Comparison of ENCODE assay signal across 1 cellular context in the genomic region with DNA sequence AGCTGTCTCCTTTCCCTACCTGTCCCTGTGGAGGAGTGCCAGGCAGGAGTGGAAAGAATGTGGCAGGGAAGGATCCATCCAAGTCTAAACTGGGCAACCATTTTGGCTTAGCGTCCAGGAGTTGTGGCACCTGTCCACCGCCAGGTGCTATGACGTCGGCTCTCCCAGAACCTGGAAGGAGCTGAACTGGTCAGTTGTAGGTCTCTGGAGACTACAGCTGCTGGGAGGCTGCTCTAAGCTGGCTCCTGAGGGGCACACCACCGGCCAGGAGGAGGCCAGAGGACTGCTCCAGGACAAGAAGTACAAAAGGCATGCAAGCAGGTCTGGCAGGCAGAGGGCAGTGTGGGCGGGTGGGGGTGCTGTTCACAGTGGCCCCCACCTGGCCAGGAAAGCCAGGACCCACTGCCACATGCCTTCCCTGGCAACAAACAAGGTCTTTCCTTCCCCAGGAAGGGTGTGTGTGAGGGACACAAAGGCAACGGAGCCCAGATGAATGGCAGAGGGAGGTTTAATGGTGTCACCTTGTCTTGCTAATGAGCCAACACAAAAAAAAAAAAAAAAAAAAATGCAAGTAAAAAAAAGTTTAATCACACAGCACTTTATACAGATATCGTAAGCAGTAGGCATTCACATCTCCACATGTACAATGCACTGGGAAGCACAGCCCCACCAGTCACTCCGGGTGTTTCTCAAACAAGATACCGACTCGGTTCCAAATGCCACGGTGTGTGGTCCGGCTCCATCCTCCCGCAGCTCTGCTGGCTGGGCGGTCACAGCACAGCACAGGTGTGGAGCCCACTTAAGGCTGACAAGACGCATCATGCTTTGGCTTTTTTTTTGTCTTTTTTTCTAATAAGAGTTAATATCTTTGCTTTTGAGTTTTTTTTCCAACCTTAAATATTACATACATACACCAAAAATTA.
TF ChIP-seq lines count a peak whose summit lies in the region.

No MANE protein-coding gene starts in this region.

TF ChIP-seq in GM23338, 12 proteins besides CTCF, POLR2A, EP300 and RAD21 (continued from another document):
- TF ChIP-seq, protein P1, sequence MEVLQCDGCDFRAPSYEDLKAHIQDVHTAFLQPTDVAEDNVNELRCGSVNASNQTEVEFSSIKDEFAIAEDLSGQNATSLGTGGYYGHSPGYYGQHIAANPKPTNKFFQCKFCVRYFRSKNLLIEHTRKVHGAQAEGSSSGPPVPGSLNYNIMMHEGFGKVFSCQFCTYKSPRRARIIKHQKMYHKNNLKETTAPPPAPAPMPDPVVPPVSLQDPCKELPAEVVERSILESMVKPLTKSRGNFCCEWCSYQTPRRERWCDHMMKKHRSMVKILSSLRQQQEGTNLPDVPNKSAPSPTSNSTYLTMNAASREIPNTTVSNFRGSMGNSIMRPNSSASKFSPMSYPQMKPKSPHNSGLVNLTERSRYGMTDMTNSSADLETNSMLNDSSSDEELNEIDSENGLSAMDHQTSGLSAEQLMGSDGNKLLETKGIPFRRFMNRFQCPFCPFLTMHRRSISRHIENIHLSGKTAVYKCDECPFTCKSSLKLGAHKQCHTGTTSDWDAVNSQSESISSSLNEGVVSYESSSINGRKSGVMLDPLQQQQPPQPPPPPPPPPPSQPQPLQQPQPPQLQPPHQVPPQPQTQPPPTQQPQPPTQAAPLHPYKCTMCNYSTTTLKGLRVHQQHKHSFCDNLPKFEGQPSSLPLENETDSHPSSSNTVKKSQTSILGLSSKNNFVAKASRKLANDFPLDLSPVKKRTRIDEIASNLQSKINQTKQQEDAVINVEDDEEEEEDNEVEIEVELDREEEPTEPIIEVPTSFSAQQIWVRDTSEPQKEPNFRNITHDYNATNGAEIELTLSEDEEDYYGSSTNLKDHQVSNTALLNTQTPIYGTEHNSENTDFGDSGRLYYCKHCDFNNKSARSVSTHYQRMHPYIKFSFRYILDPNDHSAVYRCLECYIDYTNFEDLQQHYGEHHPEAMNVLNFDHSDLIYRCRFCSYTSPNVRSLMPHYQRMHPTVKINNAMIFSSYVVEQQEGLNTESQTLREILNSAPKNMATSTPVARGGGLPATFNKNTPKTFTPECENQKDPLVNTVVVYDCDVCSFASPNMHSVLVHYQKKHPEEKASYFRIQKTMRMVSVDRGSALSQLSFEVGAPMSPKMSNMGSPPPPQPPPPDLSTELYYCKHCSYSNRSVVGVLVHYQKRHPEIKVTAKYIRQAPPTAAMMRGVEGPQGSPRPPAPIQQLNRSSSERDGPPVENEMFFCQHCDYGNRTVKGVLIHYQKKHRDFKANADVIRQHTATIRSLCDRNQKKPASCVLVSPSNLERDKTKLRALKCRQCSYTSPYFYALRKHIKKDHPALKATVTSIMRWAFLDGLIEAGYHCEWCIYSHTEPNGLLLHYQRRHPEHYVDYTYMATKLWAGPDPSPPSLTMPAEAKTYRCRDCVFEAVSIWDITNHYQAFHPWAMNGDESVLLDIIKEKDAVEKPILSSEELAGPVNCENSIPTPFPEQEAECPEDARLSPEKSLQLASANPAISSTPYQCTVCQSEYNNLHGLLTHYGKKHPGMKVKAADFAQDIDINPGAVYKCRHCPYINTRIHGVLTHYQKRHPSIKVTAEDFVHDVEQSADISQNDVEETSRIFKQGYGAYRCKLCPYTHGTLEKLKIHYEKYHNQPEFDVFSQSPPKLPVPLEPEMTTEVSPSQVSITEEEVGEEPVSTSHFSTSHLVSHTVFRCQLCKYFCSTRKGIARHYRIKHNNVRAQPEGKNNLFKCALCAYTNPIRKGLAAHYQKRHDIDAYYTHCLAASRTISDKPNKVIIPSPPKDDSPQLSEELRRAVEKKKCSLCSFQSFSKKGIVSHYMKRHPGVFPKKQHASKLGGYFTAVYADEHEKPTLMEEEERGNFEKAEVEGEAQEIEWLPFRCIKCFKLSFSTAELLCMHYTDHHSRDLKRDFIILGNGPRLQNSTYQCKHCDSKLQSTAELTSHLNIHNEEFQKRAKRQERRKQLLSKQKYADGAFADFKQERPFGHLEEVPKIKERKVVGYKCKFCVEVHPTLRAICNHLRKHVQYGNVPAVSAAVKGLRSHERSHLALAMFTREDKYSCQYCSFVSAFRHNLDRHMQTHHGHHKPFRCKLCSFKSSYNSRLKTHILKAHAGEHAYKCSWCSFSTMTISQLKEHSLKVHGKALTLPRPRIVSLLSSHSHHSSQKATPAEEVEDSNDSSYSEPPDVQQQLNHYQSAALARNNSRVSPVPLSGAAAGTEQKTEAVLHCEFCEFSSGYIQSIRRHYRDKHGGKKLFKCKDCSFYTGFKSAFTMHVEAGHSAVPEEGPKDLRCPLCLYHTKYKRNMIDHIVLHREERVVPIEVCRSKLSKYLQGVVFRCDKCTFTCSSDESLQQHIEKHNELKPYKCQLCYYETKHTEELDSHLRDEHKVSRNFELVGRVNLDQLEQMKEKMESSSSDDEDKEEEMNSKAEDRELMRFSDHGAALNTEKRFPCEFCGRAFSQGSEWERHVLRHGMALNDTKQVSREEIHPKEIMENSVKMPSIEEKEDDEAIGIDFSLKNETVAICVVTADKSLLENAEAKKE (CRISPR knock-in tag; IDR thresholded peaks at IDR 0.05) = no peak
- TF ChIP-seq EZH2 (IDR thresholded peaks at IDR 0.05; ENCODE audit: low read depth, unreplicated experiment) = no peak
- TF ChIP-seq, protein P2, sequence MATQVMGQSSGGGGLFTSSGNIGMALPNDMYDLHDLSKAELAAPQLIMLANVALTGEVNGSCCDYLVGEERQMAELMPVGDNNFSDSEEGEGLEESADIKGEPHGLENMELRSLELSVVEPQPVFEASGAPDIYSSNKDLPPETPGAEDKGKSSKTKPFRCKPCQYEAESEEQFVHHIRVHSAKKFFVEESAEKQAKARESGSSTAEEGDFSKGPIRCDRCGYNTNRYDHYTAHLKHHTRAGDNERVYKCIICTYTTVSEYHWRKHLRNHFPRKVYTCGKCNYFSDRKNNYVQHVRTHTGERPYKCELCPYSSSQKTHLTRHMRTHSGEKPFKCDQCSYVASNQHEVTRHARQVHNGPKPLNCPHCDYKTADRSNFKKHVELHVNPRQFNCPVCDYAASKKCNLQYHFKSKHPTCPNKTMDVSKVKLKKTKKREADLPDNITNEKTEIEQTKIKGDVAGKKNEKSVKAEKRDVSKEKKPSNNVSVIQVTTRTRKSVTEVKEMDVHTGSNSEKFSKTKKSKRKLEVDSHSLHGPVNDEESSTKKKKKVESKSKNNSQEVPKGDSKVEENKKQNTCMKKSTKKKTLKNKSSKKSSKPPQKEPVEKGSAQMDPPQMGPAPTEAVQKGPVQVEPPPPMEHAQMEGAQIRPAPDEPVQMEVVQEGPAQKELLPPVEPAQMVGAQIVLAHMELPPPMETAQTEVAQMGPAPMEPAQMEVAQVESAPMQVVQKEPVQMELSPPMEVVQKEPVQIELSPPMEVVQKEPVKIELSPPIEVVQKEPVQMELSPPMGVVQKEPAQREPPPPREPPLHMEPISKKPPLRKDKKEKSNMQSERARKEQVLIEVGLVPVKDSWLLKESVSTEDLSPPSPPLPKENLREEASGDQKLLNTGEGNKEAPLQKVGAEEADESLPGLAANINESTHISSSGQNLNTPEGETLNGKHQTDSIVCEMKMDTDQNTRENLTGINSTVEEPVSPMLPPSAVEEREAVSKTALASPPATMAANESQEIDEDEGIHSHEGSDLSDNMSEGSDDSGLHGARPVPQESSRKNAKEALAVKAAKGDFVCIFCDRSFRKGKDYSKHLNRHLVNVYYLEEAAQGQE (IDR thresholded peaks at IDR 0.05; ENCODE audit: unreplicated experiment) = no peak
- TF ChIP-seq, protein P3, sequence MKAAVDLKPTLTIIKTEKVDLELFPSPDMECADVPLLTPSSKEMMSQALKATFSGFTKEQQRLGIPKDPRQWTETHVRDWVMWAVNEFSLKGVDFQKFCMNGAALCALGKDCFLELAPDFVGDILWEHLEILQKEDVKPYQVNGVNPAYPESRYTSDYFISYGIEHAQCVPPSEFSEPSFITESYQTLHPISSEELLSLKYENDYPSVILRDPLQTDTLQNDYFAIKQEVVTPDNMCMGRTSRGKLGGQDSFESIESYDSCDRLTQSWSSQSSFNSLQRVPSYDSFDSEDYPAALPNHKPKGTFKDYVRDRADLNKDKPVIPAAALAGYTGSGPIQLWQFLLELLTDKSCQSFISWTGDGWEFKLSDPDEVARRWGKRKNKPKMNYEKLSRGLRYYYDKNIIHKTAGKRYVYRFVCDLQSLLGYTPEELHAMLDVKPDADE (IDR thresholded peaks at IDR 0.05) = no peak
- TF ChIP-seq CREB1 (CRISPR knock-in tag; IDR thresholded peaks at IDR 0.05; ENCODE audit: low read depth) = no peak
- no peak for TF ChIP-seq ZNF114 (CRISPR knock-in tag; IDR thresholded peaks at IDR 0.05)
